ENCODE assay signal across 13 cellular contexts in genomic region chr1:209797978-209798639, GRCh38. TPM values are rescaled to one million over a fixed set of nuclear protein-coding genes. Genes with fewer than 3 reads are reported as not detected.
DNase-seq lines count a peak whose midpoint lies in the region; ATAC-seq and TF ChIP-seq lines count a peak whose summit lies in the region.
"Had no signal": no experiment of that assay in that cellular context is flagged by ENCODE, and none has a peak within 500 bp of the region (broad histone marks: within the 10 kb centered on the region; RNA-seq: fewer than 3 reads in every experiment).

No MANE protein-coding gene starts in this region.

- peak; percentile 53 for TF ChIP-seq CTCF in HFFc6 (IDR thresholded peaks at IDR 0.05)

- H3K27me3 Mint-ChIP-seq in HFFc6 (ENCODE audit: insufficient read depth), result peaks cover 3% of the 10 kb centered on the region

- no peaks in the 10 kb centered on the region for H3K9me3 Mint-ChIP-seq in HFFc6

- no peaks in the 10 kb centered on the region for H3K36me3 Mint-ChIP-seq in HFFc6 (ENCODE audit: low read depth)

- H3K27ac Mint-ChIP-seq in HFFc6, result no peak overlapping the region
- H3K27ac Mint-ChIP-seq: activated CD4-positive, alpha-beta T cell treated with anti-CD3 and anti-CD28 coated beads for 36 hours had no signal

- in situ Hi-C loops in SK-MEL-5 (cut with HindIII; ENCODE audit: low pct_unique_long_range_greater_than_20kb, low sequenced_read_pairs), result no loop called here

- peaks cover 30% of the 10 kb centered on the region for H3K4me1 Mint-ChIP-seq in HFFc6 (ENCODE audit: low read depth)
- H3K4me1 Mint-ChIP-seq: activated CD4-positive, alpha-beta T cell treated with anti-CD3 and anti-CD28 coated beads for 36 hours had no signal

- DNase-seq in AG08395 (ENCODE audit: low spot score) (peak; percentile 67), HFFc6 (no peak), SK-MEL-5 (ENCODE audit: low read depth, low spot score) (peak; percentile 8), fibroblast of peridontal ligament (ENCODE audit: extremely low read depth) (peak; percentile 25), DMS79 treated with DMSO at 0.1 percent for 48 hours (lab: John Stamatoyannopoulos, UW) (no peak)
- DNase-seq: activated CD4-positive, alpha-beta T cell treated with anti-CD3 and anti-CD28 coated beads for 36 hours; GDM1; mesenchymal stem cell; NCI-H1048; retina had no signal

- no peak overlapping the region for H3K4me3 Mint-ChIP-seq in HFFc6
- H3K4me3 Mint-ChIP-seq: activated CD4-positive, alpha-beta T cell treated with anti-CD3 and anti-CD28 coated beads for 36 hours had no signal

- ATAC-seq in HG03342 (IDR thresholded peaks at IDR 0.05; ENCODE audit: unreplicated experiment) (no peak), HG03135 (IDR thresholded peaks at IDR 0.05; ENCODE audit: unreplicated experiment) (no peak), GM21447 (IDR thresholded peaks at IDR 0.05; ENCODE audit: unreplicated experiment) (no peak)
- ATAC-seq: activated CD4-positive, alpha-beta T cell treated with anti-CD3 and anti-CD28 coated beads for 36 hours had no signal

RNA-seq across cellular contexts. Expression of gene IRF6, which starts 7.8 kb away (rescaled TPM):
- total RNA-seq in HFFc6 (2021; fragmentation: NEBNext Ultra II Directional; extraction: Animal tissue kit (Norgen Biotek cat#: 25700)), result 1 to 10 TPM in 2 of 6 experiments, under 1 TPM in 4; 0.14 to 3.2 (median 0.28) TPM
- total RNA-seq in SK-MEL-5 (2014; rRNA removed; shearing (Covaris generic)), result not detected in 2 replicates
- polyA plus RNA-seq in SK-MEL-5 (2015; cell fraction: cytosol; rRNA removed), result 0.01 TPM in 1 of 2 replicates, not detected in the other
- not detected in 2 replicates for polyA plus RNA-seq in SK-MEL-5 (2015; cell fraction: nucleus; rRNA removed)

RNA-seq across cellular contexts. Expression of gene C1orf74, which starts 13.8 kb away (rescaled TPM):
- 1 to 10 TPM; 1.8 to 2.7 (median 2.4) TPM for total RNA-seq in HFFc6 (2021; fragmentation: NEBNext Ultra II Directional; extraction: Animal tissue kit (Norgen Biotek cat#: 25700))
- 3.4 and 4.8 TPM in 2 replicates for total RNA-seq in SK-MEL-5 (2014; rRNA removed; shearing (Covaris generic))
- polyA plus RNA-seq in SK-MEL-5 (2015; cell fraction: cytosol; rRNA removed), result 2.5 and 2.6 TPM in 2 replicates
- polyA plus RNA-seq in SK-MEL-5 (2015; cell fraction: nucleus; rRNA removed), result 3.7 and 4.1 TPM in 2 replicates

RNA-seq across cellular contexts. Expression of gene UTP25, which starts 29.7 kb away (rescaled TPM):
- total RNA-seq in HFFc6 (2021; fragmentation: NEBNext Ultra II Directional; extraction: Animal tissue kit (Norgen Biotek cat#: 25700)), result 10 to 100 TPM in 4 of 6 experiments, 1 to 10 TPM in 2; 9.0 to 18.5 (median 16.2) TPM
- total RNA-seq in SK-MEL-5 (2014; rRNA removed; shearing (Covaris generic)), result 17.0 and 18.0 TPM in 2 replicates
- 7.9 and 9.9 TPM in 2 replicates for polyA plus RNA-seq in SK-MEL-5 (2015; cell fraction: cytosol; rRNA removed)
- polyA plus RNA-seq in SK-MEL-5 (2015; cell fraction: nucleus; rRNA removed), result 18.1 and 18.2 TPM in 2 replicates

RNA-seq across cellular contexts. Expression of gene TRAF3IP3, which starts 42.3 kb away (rescaled TPM):
- under 1 TPM in 1 of 6 experiments, not detected in 5; 0.24 TPM for total RNA-seq in HFFc6 (2021; fragmentation: NEBNext Ultra II Directional; extraction: Animal tissue kit (Norgen Biotek cat#: 25700))
- 0.61 TPM in 1 of 2 replicates, not detected in the other for total RNA-seq in SK-MEL-5 (2014; rRNA removed; shearing (Covaris generic))
- not detected in 2 replicates for polyA plus RNA-seq in SK-MEL-5 (2015; cell fraction: cytosol; rRNA removed)
- polyA plus RNA-seq in SK-MEL-5 (2015; cell fraction: nucleus; rRNA removed), result not detected in 2 replicates

Comparison
In these comparisons a context has a peak if more than half of its experiments do, and no peak if none do; other contexts are left out.
1. DNase-seq: peak in AG08395 (single experiment), SK-MEL-5 (single experiment) and fibroblast of peridontal ligament (single experiment); none in HFFc6 (single experiment) and DMS79 treated with DMSO at 0.1 percent for 48 hours (single experiment).